Comparison of ENCODE assay signal across 9 cellular contexts in genomic region chr11:116073854-116074837, GRCh38.
DNase-seq lines count a peak whose midpoint lies in the region; ATAC-seq and TF ChIP-seq lines count a peak whose summit lies in the region.
"Had no signal": no experiment of that assay in that cellular context is flagged by ENCODE, and none has a peak within 500 bp of the region (broad histone marks: within the 10 kb centered on the region; RNA-seq: fewer than 3 reads in every experiment).

No MANE protein-coding gene starts in this region.

- H3K4me1 Mint-ChIP-seq in effector memory CD8-positive, alpha-beta T cell (ENCODE audit: low read depth in 2 of 2): no peaks in the 10 kb centered on the region

- no peak overlapping the region for H3K4me3 Mint-ChIP-seq in effector memory CD8-positive, alpha-beta T cell
- H3K4me3 Mint-ChIP-seq: stimulated activated naive CD8-positive, alpha-beta T cell treated with anti-CD3 and anti-CD28 coated beads, Interleukin-15, Interleukin-2, amounts not matched to agents 100 ng/mL and 50 ng/mL, for 24 hours had no signal

- TF ChIP-seq CTCF in GM12864 (IDR thresholded peaks at IDR 0.05; ENCODE audit: low read depth, low read length, missing control alignments) (no peak), omental fat pad (IDR thresholded peaks at IDR 0.05) (no peak), foreskin keratinocyte (conservative IDR thresholded peaks at IDR 0.05) (no peak)

- peaks cover 3% of the 10 kb centered on the region for H3K36me3 Mint-ChIP-seq in effector memory CD8-positive, alpha-beta T cell (ENCODE audit: insufficient read depth)

- peaks cover 0 to 15% of the 10 kb centered on the region in 2 donors for H3K9me3 Mint-ChIP-seq in effector memory CD8-positive, alpha-beta T cell

- H3K4me1 ChIP-seq in foreskin keratinocyte: no peaks in the 10 kb centered on the region

- ATAC-seq in GM21619 (IDR thresholded peaks at IDR 0.05; ENCODE audit: unreplicated experiment): peak; percentile 74
- ATAC-seq in omental fat pad (ENCODE audit: low FRiP score): no peak
- no peak for ATAC-seq in foreskin keratinocyte
- no peak for ATAC-seq in effector memory CD8-positive, alpha-beta T cell (replicated peaks)

- no peak overlapping the region for H3K27ac ChIP-seq in foreskin keratinocyte

- H3K27me3 ChIP-seq in foreskin keratinocyte: peaks cover 3% of the 10 kb centered on the region

- DNase-seq in GM12864 (ENCODE audit: low read depth): peak; percentile 78
- DNase-seq in NCI-H2107 treated with DMSO at 0.1 percent for 48 hours (lab: John Stamatoyannopoulos, UW; ENCODE audit: unreplicated experiment): peak; percentile 45
- peak; percentile 3 for DNase-seq in globus pallidus (ENCODE audit: low spot score)
- no peak for DNase-seq in activated CD8-positive, alpha-beta memory T cell treated with anti-CD3 and anti-CD28 coated beads for 24 hours
- no peak for DNase-seq in omental fat pad (ENCODE audit: low spot score)
- no peak for DNase-seq in foreskin keratinocyte
- no peak for DNase-seq in effector memory CD8-positive, alpha-beta T cell

- peak overlapping the region; percentile 3; the same call in 1 of the 2 replicates for H3K4me3 ChIP-seq in GM12864 (ENCODE audit: low read depth, low read length)

- peaks cover 28 to 39% of the 10 kb centered on the region in 2 donors for H3K27me3 Mint-ChIP-seq in effector memory CD8-positive, alpha-beta T cell

- H3K27ac Mint-ChIP-seq in effector memory CD8-positive, alpha-beta T cell: no peak overlapping the region
- H3K27ac Mint-ChIP-seq: stimulated activated naive CD8-positive, alpha-beta T cell treated with anti-CD3 and anti-CD28 coated beads, Interleukin-15, Interleukin-2, amounts not matched to agents 100 ng/mL and 50 ng/mL, for 24 hours had no signal

Comparison
In these comparisons a context has a peak if more than half of its experiments do, and no peak if none do; other contexts are left out.
1. DNase-seq: peak in GM12864 (single experiment), NCI-H2107 treated with DMSO at 0.1 percent for 48 hours (single experiment) and globus pallidus (single experiment); none in activated CD8-positive, alpha-beta memory T cell treated with anti-CD3 and anti-CD28 coated beads for 24 hours (single experiment), omental fat pad (single experiment), foreskin keratinocyte (0 of 2) and effector memory CD8-positive, alpha-beta T cell (0 of 3).